In the genomic region with DNA sequence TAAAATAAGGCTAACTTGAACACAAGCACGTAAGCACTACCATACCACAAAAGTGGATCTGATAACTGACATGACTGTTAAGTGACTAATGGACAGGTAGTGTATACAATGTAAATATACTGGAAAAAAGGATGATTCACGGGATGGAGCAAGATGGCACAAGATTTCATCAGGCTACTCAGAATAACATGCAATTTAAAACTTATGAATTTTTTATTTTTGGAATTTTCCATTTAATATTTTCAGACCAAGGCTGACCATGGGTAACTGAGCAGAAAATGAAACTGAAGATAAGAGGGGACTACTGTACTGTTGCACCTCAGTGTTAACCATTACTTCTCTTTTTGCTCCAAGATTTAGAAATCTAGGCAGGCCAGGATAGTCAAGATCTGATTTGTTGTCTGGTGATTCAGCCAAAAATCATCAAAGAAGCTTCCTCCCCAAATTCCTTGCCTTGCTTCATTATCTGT, we compare ENCODE assay signal across 11 cellular contexts. TPM values are rescaled to one million over a fixed set of nuclear protein-coding genes. Genes with fewer than 3 reads are reported as not detected.
DNase-seq lines count a peak whose midpoint lies in the region; ATAC-seq, FAIRE-seq and TF ChIP-seq lines count a peak whose summit lies in the region.
"Had no signal": no experiment of that assay in that cellular context is flagged by ENCODE, and none has a peak within 500 bp of the region (broad histone marks: within the 10 kb centered on the region; RNA-seq: fewer than 3 reads in every experiment).

No MANE protein-coding gene starts in this region.

- H3K27me3 ChIP-seq in foreskin keratinocyte (no peaks in the 10 kb centered on the region), H7 (ENCODE audit: control insufficient read depth, insufficient read depth, low read length) (no peaks in the 10 kb centered on the region)

- TF ChIP-seq CTCF in HFFc6 (IDR thresholded peaks at IDR 0.05) (no peak), foreskin keratinocyte (conservative IDR thresholded peaks at IDR 0.05) (no peak)

- peaks cover 6% of the 10 kb centered on the region; the same call in 1 of the 2 replicates for H3K36me3 Mint-ChIP-seq in HFFc6 (ENCODE audit: low read depth)

- ATAC-seq in GM18499 (IDR thresholded peaks at IDR 0.05; ENCODE audit: insufficient read depth, unreplicated experiment) (peak; percentile 73), foreskin keratinocyte (peak; percentile 100), GM19397 (IDR thresholded peaks at IDR 0.05; ENCODE audit: unreplicated experiment) (no peak)

- H3K27me3 Mint-ChIP-seq in HFFc6 (ENCODE audit: insufficient read depth), result peaks cover 2% of the 10 kb centered on the region; the same call in 1 of the 2 replicates

- no peaks in the 10 kb centered on the region for H3K9me3 Mint-ChIP-seq in HFFc6
- H3K9me3 Mint-ChIP-seq: type B pancreatic cell had no signal

- H3K4me1 ChIP-seq in foreskin keratinocyte, result peaks cover 29% of the 10 kb centered on the region

- no peaks in the 10 kb centered on the region for H3K36me3 ChIP-seq in H7 (replicated peaks; ENCODE audit: control insufficient read depth, insufficient read depth, low read length)

- peak overlapping the region; percentile 89 for H3K27ac ChIP-seq in foreskin keratinocyte

- H3K4me1 Mint-ChIP-seq in HFFc6 (ENCODE audit: low read depth), result peaks cover 33% of the 10 kb centered on the region

- H3K4me3 ChIP-seq in H7 (ENCODE audit: insufficient read depth, low read depth, low read length), result no peak overlapping the region

- peak overlapping the region; percentile 78 for H3K27ac Mint-ChIP-seq in HFFc6
- H3K27ac Mint-ChIP-seq: type B pancreatic cell had no signal

- peak overlapping the region; percentile 71 for H3K4me3 Mint-ChIP-seq in HFFc6
- H3K4me3 Mint-ChIP-seq: type B pancreatic cell had no signal

- FAIRE-seq in RCC 7860 (lab: Jason Lieb, UNC), result peak; percentile 78

- DNase-seq in HFFc6, result peak; percentile 80
- DNase-seq in RCC 7860 (ENCODE audit: low spot score), result peak; percentile 70
- DNase-seq in foreskin keratinocyte, result peak; percentile 93 to 97
- DNase-seq in NCI-H1092 treated with DMSO at 0.1 percent for 48 hours (lab: John Stamatoyannopoulos, UW), result no peak
- DNase-seq in NCI-H1048 (lab: John Stamatoyannopoulos, UW), result no peak
- DNase-seq in H7, result no peak
- DNase-seq: COR-L47, left cardiac atrium had no signal

RNA-seq across cellular contexts. Expression of gene TPBG, which starts 45.4 kb away (rescaled TPM):
- 100 to 1,000 TPM in 1 of 6 experiments, 10 to 100 TPM in 5; 70.0 to 123 (median 84.6) TPM for total RNA-seq in HFFc6 (2021; fragmentation: NEBNext Ultra II Directional; extraction: Animal tissue kit (Norgen Biotek cat#: 25700))
- 46.7 and 49.5 TPM in 2 replicates for total RNA-seq in foreskin keratinocyte
- 37.5 and 42.0 TPM in 2 replicates for polyA plus RNA-seq in foreskin keratinocyte
- total RNA-seq in H7 (2014; rRNA removed; shearing (Covaris generic)), result 45.5 and 48.9 TPM in 2 replicates

Comparison
In these comparisons a context has a peak if more than half of its experiments do, and no peak if none do; other contexts are left out.
1. DNase-seq: peak in HFFc6 (single experiment), RCC 7860 (single experiment) and foreskin keratinocyte (2 of 2); none in NCI-H1092 treated with DMSO at 0.1 percent for 48 hours (single experiment), NCI-H1048 (single experiment) and H7 (single experiment).